In genomic region chr2:175709248-175709647, GRCh38 we compare ENCODE assay signal across 2 cellular contexts.
TF ChIP-seq lines count a peak whose summit lies in the region.

No MANE protein-coding gene starts in this region.

TF ChIP-seq in GM23338, 12 proteins besides CTCF, POLR2A, EP300 and RAD21:
- TF ChIP-seq, protein P1, sequence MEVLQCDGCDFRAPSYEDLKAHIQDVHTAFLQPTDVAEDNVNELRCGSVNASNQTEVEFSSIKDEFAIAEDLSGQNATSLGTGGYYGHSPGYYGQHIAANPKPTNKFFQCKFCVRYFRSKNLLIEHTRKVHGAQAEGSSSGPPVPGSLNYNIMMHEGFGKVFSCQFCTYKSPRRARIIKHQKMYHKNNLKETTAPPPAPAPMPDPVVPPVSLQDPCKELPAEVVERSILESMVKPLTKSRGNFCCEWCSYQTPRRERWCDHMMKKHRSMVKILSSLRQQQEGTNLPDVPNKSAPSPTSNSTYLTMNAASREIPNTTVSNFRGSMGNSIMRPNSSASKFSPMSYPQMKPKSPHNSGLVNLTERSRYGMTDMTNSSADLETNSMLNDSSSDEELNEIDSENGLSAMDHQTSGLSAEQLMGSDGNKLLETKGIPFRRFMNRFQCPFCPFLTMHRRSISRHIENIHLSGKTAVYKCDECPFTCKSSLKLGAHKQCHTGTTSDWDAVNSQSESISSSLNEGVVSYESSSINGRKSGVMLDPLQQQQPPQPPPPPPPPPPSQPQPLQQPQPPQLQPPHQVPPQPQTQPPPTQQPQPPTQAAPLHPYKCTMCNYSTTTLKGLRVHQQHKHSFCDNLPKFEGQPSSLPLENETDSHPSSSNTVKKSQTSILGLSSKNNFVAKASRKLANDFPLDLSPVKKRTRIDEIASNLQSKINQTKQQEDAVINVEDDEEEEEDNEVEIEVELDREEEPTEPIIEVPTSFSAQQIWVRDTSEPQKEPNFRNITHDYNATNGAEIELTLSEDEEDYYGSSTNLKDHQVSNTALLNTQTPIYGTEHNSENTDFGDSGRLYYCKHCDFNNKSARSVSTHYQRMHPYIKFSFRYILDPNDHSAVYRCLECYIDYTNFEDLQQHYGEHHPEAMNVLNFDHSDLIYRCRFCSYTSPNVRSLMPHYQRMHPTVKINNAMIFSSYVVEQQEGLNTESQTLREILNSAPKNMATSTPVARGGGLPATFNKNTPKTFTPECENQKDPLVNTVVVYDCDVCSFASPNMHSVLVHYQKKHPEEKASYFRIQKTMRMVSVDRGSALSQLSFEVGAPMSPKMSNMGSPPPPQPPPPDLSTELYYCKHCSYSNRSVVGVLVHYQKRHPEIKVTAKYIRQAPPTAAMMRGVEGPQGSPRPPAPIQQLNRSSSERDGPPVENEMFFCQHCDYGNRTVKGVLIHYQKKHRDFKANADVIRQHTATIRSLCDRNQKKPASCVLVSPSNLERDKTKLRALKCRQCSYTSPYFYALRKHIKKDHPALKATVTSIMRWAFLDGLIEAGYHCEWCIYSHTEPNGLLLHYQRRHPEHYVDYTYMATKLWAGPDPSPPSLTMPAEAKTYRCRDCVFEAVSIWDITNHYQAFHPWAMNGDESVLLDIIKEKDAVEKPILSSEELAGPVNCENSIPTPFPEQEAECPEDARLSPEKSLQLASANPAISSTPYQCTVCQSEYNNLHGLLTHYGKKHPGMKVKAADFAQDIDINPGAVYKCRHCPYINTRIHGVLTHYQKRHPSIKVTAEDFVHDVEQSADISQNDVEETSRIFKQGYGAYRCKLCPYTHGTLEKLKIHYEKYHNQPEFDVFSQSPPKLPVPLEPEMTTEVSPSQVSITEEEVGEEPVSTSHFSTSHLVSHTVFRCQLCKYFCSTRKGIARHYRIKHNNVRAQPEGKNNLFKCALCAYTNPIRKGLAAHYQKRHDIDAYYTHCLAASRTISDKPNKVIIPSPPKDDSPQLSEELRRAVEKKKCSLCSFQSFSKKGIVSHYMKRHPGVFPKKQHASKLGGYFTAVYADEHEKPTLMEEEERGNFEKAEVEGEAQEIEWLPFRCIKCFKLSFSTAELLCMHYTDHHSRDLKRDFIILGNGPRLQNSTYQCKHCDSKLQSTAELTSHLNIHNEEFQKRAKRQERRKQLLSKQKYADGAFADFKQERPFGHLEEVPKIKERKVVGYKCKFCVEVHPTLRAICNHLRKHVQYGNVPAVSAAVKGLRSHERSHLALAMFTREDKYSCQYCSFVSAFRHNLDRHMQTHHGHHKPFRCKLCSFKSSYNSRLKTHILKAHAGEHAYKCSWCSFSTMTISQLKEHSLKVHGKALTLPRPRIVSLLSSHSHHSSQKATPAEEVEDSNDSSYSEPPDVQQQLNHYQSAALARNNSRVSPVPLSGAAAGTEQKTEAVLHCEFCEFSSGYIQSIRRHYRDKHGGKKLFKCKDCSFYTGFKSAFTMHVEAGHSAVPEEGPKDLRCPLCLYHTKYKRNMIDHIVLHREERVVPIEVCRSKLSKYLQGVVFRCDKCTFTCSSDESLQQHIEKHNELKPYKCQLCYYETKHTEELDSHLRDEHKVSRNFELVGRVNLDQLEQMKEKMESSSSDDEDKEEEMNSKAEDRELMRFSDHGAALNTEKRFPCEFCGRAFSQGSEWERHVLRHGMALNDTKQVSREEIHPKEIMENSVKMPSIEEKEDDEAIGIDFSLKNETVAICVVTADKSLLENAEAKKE (CRISPR knock-in tag; IDR thresholded peaks at IDR 0.05) = no peak
- no peak for TF ChIP-seq ZNF331 (CRISPR knock-in tag; IDR thresholded peaks at IDR 0.05; ENCODE audit: low read depth)
- TF ChIP-seq EZH2 (IDR thresholded peaks at IDR 0.05; ENCODE audit: low read depth, unreplicated experiment) = no peak
- no peak for TF ChIP-seq JUNB (IDR thresholded peaks at IDR 0.05; ENCODE audit: unreplicated experiment)
- no peak for TF ChIP-seq ZNF114 (CRISPR knock-in tag; IDR thresholded peaks at IDR 0.05)
- TF ChIP-seq REST (IDR thresholded peaks at IDR 0.05; ENCODE audit: unreplicated experiment) = no peak
- TF ChIP-seq POLR2AphosphoS5 (IDR thresholded peaks at IDR 0.05; ENCODE audit: low read depth) = no peak
- no peak for TF ChIP-seq NANOG (IDR thresholded peaks at IDR 0.05; ENCODE audit: borderline replicate concordance)
- TF ChIP-seq CREB1 (CRISPR knock-in tag; IDR thresholded peaks at IDR 0.05; ENCODE audit: low read depth) = no peak
- no peak for TF ChIP-seq STAT1 (IDR thresholded peaks at IDR 0.05; ENCODE audit: unreplicated experiment)
- TF ChIP-seq EZH2phosphoT487 (IDR thresholded peaks at IDR 0.05; ENCODE audit: unreplicated experiment) = no peak
- TF ChIP-seq, protein P2, sequence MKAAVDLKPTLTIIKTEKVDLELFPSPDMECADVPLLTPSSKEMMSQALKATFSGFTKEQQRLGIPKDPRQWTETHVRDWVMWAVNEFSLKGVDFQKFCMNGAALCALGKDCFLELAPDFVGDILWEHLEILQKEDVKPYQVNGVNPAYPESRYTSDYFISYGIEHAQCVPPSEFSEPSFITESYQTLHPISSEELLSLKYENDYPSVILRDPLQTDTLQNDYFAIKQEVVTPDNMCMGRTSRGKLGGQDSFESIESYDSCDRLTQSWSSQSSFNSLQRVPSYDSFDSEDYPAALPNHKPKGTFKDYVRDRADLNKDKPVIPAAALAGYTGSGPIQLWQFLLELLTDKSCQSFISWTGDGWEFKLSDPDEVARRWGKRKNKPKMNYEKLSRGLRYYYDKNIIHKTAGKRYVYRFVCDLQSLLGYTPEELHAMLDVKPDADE (IDR thresholded peaks at IDR 0.05) = no peak

TF ChIP-seq in H1, 55 proteins besides CTCF, POLR2A, EP300 and RAD21 (continued from another document):
- TF ChIP-seq PHF8 (conservative IDR thresholded peaks at IDR 0.05; ENCODE audit: low read depth, low read length) = no peak
- TF ChIP-seq ASH2L (IDR thresholded peaks at IDR 0.05; ENCODE audit: low read length) = no peak
- no peak for TF ChIP-seq TEAD4 (IDR thresholded peaks at IDR 0.05; ENCODE audit: low read depth, low read length)
- TF ChIP-seq EZH2 (IDR thresholded peaks at IDR 0.05; ENCODE audit: low read depth, low read length, severe bottlenecking) = no peak
- no peak for TF ChIP-seq RNF2 (IDR thresholded peaks at IDR 0.05; ENCODE audit: borderline replicate concordance, low read depth, low read length, missing control alignments, poor library complexity, severe bottlenecking)
- no peak for TF ChIP-seq BRCA1 (IDR thresholded peaks at IDR 0.05; ENCODE audit: low read depth, low read length)
- no peak for TF ChIP-seq SP2 (IDR thresholded peaks at IDR 0.05; ENCODE audit: low read length)
- no peak for TF ChIP-seq NANOG (IDR thresholded peaks at IDR 0.05; ENCODE audit: insufficient read depth, low read depth, low read length, poor library complexity, severe bottlenecking)
